In the genomic region with DNA sequence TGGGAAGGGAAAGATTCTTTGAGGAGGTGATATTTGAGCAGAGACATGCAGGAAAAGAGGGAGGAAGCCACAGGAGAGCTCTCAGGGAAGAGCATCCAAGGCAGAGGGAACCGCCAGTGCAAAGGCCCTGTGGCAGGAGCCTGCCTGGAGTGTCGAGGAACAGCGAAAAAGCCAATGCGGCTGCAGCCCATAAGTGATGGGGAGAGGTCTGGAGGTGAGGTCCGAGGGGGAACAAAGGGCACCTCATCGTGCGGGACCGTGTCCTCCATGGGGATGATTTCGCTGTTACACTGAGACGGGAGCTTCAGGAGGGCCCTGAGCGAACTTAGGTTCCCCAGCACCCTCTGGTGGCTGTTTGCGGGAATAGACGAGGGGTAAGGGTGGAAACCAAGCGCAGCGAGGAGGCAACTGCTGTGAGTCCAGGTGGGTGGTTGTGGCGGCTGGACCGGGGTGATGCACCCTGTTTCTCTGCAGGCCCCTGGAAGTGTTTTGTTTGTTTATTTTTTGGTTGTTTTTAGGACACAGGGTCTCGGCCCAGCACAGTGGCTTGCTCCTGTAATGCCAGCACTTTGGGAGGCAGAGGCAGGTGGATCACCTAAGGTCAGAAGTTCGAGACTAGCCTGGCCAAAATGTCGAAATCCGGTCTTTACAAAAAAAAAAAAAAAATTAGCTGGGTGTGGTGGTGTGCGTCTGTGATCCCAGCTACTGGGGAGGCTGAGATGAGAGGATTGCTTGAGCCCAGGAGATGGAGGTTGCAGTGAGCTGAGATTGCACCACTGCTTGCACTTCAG, we compare ENCODE assay signal across 8 cellular contexts. TPM values are rescaled to one million over a fixed set of nuclear protein-coding genes. Genes with fewer than 3 reads are reported as not detected.
DNase-seq lines count a peak whose midpoint lies in the region; ATAC-seq and TF ChIP-seq lines count a peak whose summit lies in the region.

No MANE protein-coding gene starts in this region.

- DNase-seq in AG10803 (ENCODE audit: low read depth): peak; percentile 68
- DNase-seq in GM23338 (ENCODE audit: low spot score): peak; percentile 96
- DNase-seq in NCI-H510A (lab: John Stamatoyannopoulos, UW): peak; percentile 36
- DNase-seq in activated CD4-positive, alpha-beta T cell treated with anti-CD3 and anti-CD28 coated beads for 48 hours: peak; percentile 90
- DNase-seq in colonic mucosa: peak; percentile 80
- DNase-seq in lung (ENCODE audit: low spot score): peak; percentile 79
- DNase-seq in stimulated activated CD8-positive, alpha-beta memory T cell treated with anti-CD3 and anti-CD28 coated beads, Interleukin-15, amount 100 ng/mL, for 1 hour (ENCODE audit: low read depth): peak; percentile 59

- intact Hi-C loops in colonic mucosa (cut with DNase I): loop anchor here (2.0 kb wide), 1 partner anchor 271 kb away; no protein-coding TSS in a partner anchor

- H3F3A ChIP-seq in GM23338 (replicated peaks; ENCODE audit: low read depth): 0 out of 2 replicates have a peak, but pooled peaks cover 6% of the 10 kb centered on the region

- ATAC-seq in GM23338: peak; percentile 96
- ATAC-seq in lung (ENCODE audit: insufficient read depth, low FRiP score): peak; percentile 77
- no peak for ATAC-seq in HG03159 (IDR thresholded peaks at IDR 0.05; ENCODE audit: unreplicated experiment)

- H3K4me1 Mint-ChIP-seq in GM23338: peaks cover 3% of the 10 kb centered on the region; the same call in 1 of the 3 replicates

- peak overlapping the region; percentile 6; the same call in 2 of the 3 replicates for H3K4me3 Mint-ChIP-seq in GM23338

- H3K9me3 ChIP-seq in colonic mucosa: no peaks in the 10 kb centered on the region
- H3K9me3 ChIP-seq in lung (ENCODE audit: control insufficient read depth in 2 of 2, insufficient read depth in 1 of 2, low read length in 1 of 2): no peaks in the 10 kb centered on the region

- peak overlapping the region in 1 of 2 donors; percentile 12 for H3K9ac ChIP-seq in colonic mucosa (ENCODE audit: low read depth in 2 of 2, low read length in 2 of 2)

- H3K36me3 ChIP-seq in GM23338 (ENCODE audit: insufficient read depth) (no peaks in the 10 kb centered on the region), colonic mucosa (no peaks in the 10 kb centered on the region), lung (ENCODE audit: control insufficient read depth in 2 of 2, insufficient read depth in 2 of 2, low read length in 2 of 2) (peaks cover 0 to 7% of the 10 kb centered on the region in 2 donors)

- no peaks in the 10 kb centered on the region for H4K20me1 ChIP-seq in GM23338 (replicated peaks; ENCODE audit: insufficient read depth)

- no peaks in the 10 kb centered on the region for H3K27me3 ChIP-seq in GM23338 (ENCODE audit: insufficient read depth)
- H3K27me3 ChIP-seq in colonic mucosa: no peaks in the 10 kb centered on the region
- H3K27me3 ChIP-seq in lung (ENCODE audit: control insufficient read depth, insufficient read depth): no peaks in the 10 kb centered on the region

- H2AFZ ChIP-seq in GM23338: peak overlapping the region; percentile 91; the same call in 1 of the 2 replicates

- H3K4me1 ChIP-seq in GM23338 (ENCODE audit: insufficient read depth): no peaks in the 10 kb centered on the region
- H3K4me1 ChIP-seq in colonic mucosa: no peaks in the 10 kb centered on the region
- H3K4me1 ChIP-seq in lung (ENCODE audit: control insufficient read depth in 2 of 2, insufficient read depth in 2 of 2, low read length in 2 of 2): no peaks in the 10 kb centered on the region

- H3K36me3 Mint-ChIP-seq in GM23338 (ENCODE audit: low read depth): peaks cover 12% of the 10 kb centered on the region; the same call in 2 of the 3 replicates

- H3K9me2 ChIP-seq in GM23338 (ENCODE audit: insufficient read depth): no peaks in the 10 kb centered on the region

- no peak overlapping the region for H3K4me3 ChIP-seq in AG10803 (ENCODE audit: low read length)
- no peak overlapping the region for H3K4me3 ChIP-seq in GM23338
- H3K4me3 ChIP-seq in colonic mucosa: no peak overlapping the region
- H3K4me3 ChIP-seq in lung: no peak overlapping the region

- TF ChIP-seq CTCF in AG10803 (conservative IDR thresholded peaks at IDR 0.05; ENCODE audit: low read length): peak; percentile 93
- peak; percentile 80 to 96 for TF ChIP-seq CTCF in GM23338 (conservative IDR thresholded peaks at IDR 0.05; ENCODE audit: low read depth in 2 of 2)
- peak; percentile 79 for TF ChIP-seq CTCF in colonic mucosa (IDR thresholded peaks at IDR 0.05)
- TF ChIP-seq CTCF in lung (IDR thresholded peaks at IDR 0.05; ENCODE audit: control extremely low read depth, extremely low read depth): peak; percentile 80

- H3K27ac ChIP-seq in GM23338 (ENCODE audit: low read depth) (no peak overlapping the region), colonic mucosa (no peak overlapping the region), lung (ENCODE audit: low read depth in 1 of 2, low read length in 1 of 2) (no peak overlapping the region)

- peaks cover 18% of the 10 kb centered on the region for H3K27me3 Mint-ChIP-seq in GM23338 (ENCODE audit: insufficient read depth, low read depth, poor library complexity)

- no peaks in the 10 kb centered on the region for H3K79me2 ChIP-seq in GM23338 (replicated peaks; ENCODE audit: insufficient read depth)

- H3K4me2 ChIP-seq in GM23338: no peak overlapping the region

- no peak overlapping the region for H3K27ac Mint-ChIP-seq in GM23338

- WGBS in lung, 2 donors: 18 to 21% methylated on average over 22 of the region's 22 CpGs

- no peaks in the 10 kb centered on the region for H3K9me3 Mint-ChIP-seq in GM23338

TF ChIP-seq in GM23338, 12 proteins besides CTCF, POLR2A, EP300 and RAD21:
- TF ChIP-seq, protein P1, sequence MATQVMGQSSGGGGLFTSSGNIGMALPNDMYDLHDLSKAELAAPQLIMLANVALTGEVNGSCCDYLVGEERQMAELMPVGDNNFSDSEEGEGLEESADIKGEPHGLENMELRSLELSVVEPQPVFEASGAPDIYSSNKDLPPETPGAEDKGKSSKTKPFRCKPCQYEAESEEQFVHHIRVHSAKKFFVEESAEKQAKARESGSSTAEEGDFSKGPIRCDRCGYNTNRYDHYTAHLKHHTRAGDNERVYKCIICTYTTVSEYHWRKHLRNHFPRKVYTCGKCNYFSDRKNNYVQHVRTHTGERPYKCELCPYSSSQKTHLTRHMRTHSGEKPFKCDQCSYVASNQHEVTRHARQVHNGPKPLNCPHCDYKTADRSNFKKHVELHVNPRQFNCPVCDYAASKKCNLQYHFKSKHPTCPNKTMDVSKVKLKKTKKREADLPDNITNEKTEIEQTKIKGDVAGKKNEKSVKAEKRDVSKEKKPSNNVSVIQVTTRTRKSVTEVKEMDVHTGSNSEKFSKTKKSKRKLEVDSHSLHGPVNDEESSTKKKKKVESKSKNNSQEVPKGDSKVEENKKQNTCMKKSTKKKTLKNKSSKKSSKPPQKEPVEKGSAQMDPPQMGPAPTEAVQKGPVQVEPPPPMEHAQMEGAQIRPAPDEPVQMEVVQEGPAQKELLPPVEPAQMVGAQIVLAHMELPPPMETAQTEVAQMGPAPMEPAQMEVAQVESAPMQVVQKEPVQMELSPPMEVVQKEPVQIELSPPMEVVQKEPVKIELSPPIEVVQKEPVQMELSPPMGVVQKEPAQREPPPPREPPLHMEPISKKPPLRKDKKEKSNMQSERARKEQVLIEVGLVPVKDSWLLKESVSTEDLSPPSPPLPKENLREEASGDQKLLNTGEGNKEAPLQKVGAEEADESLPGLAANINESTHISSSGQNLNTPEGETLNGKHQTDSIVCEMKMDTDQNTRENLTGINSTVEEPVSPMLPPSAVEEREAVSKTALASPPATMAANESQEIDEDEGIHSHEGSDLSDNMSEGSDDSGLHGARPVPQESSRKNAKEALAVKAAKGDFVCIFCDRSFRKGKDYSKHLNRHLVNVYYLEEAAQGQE (IDR thresholded peaks at IDR 0.05; ENCODE audit: unreplicated experiment): no peak
- TF ChIP-seq STAT1 (IDR thresholded peaks at IDR 0.05; ENCODE audit: unreplicated experiment): no peak
- TF ChIP-seq ZNF114 (CRISPR knock-in tag; IDR thresholded peaks at IDR 0.05): 0 out of 2 replicates have a peak, but pooled peaks have one; percentile 46
- TF ChIP-seq EZH2phosphoT487 (IDR thresholded peaks at IDR 0.05; ENCODE audit: unreplicated experiment): no peak
- peak; percentile 51 for TF ChIP-seq CREB1 (CRISPR knock-in tag; IDR thresholded peaks at IDR 0.05; ENCODE audit: low read depth)

RNA-seq across cellular contexts. Expression of a gene that starts 5.9 kb away (rescaled TPM):
- 10.8 and 11.7 TPM in 2 replicates for total RNA-seq in GM23338 (2014; rRNA removed; shearing (Covaris generic))
- polyA plus RNA-seq in GM23338 (2016; fragmentation: Nextera tagmentation; extraction: Ambion mirVana) (6.6 TPM in 2 replicates), lung (10 to 100 TPM; 68.0 to 76.5 TPM)
- total RNA-seq in colonic mucosa (10 to 100 TPM; 10.9 to 33.7 TPM), lung (100 to 1,000 TPM; 177 to 190 TPM)

RNA-seq across cellular contexts. Expression of a gene that starts 38.0 kb away (rescaled TPM):
- 151 and 167 TPM in 2 replicates for total RNA-seq in GM23338 (2014; rRNA removed; shearing (Covaris generic))
- polyA plus RNA-seq in GM23338 (2016; fragmentation: Nextera tagmentation; extraction: Ambion mirVana) (192 and 211 TPM in 2 replicates), lung (100 to 1,000 TPM; 198 to 498 TPM)
- total RNA-seq in colonic mucosa (100 to 1,000 TPM; 145 to 257 TPM), lung (100 to 1,000 TPM; 146 to 188 TPM)

Comparison
In these comparisons a context has a peak if more than half of its experiments do, and no peak if none do; other contexts are left out.
1. DNase-seq: peak in every context shown above with its lines; median percentile 96 in GM23338; 90 in activated CD4-positive, alpha-beta T cell treated with anti-CD3 and anti-CD28 coated beads for 48 hours; 80 in colonic mucosa; 79 in lung; 68 in AG10803; 59 in stimulated activated CD8-positive, alpha-beta memory T cell treated with anti-CD3 and anti-CD28 coated beads, Interleukin-15, amount 100 ng/mL, for 1 hour; 36 in NCI-H510A.
2. RNA of a gene that starts 5.9 kb away (total RNA-seq): 177 to 190 TPM in lung; 10.9 to 33.7 TPM in colonic mucosa and 10.8 to 11.7 TPM in GM23338; every median in the first group is over 4 times any median in the second.
3. Peak in every context shown above with its lines, with median percentiles within 50 percentile points of each other: CTCF ChIP-seq.